Comparison of ENCODE assay signal across 1 cellular context in genomic region chr19:15213715-15214381, GRCh38.
TF ChIP-seq lines count a peak whose summit lies in the region.

No MANE protein-coding gene starts in this region.

TF ChIP-seq in GM23338, 12 proteins besides CTCF, POLR2A, EP300 and RAD21 (continued from another document):
- TF ChIP-seq ZNF462 (CRISPR knock-in tag; IDR thresholded peaks at IDR 0.05), result no peak
- TF ChIP-seq POLR2AphosphoS5 (IDR thresholded peaks at IDR 0.05; ENCODE audit: low read depth), result no peak
- no peak for TF ChIP-seq STAT1 (IDR thresholded peaks at IDR 0.05; ENCODE audit: unreplicated experiment)
- TF ChIP-seq NANOG (IDR thresholded peaks at IDR 0.05; ENCODE audit: borderline replicate concordance), result no peak
- TF ChIP-seq REST (IDR thresholded peaks at IDR 0.05; ENCODE audit: unreplicated experiment), result no peak
- TF ChIP-seq JUNB (IDR thresholded peaks at IDR 0.05; ENCODE audit: unreplicated experiment), result no peak
- no peak for TF ChIP-seq ZNF114 (CRISPR knock-in tag; IDR thresholded peaks at IDR 0.05)
TF ChIP-seq in GM23338: peak in this region for 0.
